Comparison of ENCODE assay signal across 2 cellular contexts in genomic region chr21:43739648-43740435, GRCh38.
TF ChIP-seq lines count a peak whose summit lies in the region.

No MANE protein-coding gene starts in this region.

TF ChIP-seq in GM23338, 12 proteins besides CTCF, POLR2A, EP300 and RAD21:
- TF ChIP-seq ZNF462 (CRISPR knock-in tag; IDR thresholded peaks at IDR 0.05) (no peak), REST (IDR thresholded peaks at IDR 0.05; ENCODE audit: unreplicated experiment) (no peak), EZH2phosphoT487 (IDR thresholded peaks at IDR 0.05; ENCODE audit: unreplicated experiment) (no peak), ZNF114 (CRISPR knock-in tag; IDR thresholded peaks at IDR 0.05) (no peak), ZNF331 (CRISPR knock-in tag; IDR thresholded peaks at IDR 0.05; ENCODE audit: low read depth) (no peak), POLR2AphosphoS5 (IDR thresholded peaks at IDR 0.05; ENCODE audit: low read depth) (no peak), CREB1 (CRISPR knock-in tag; IDR thresholded peaks at IDR 0.05; ENCODE audit: low read depth) (no peak), JUNB (IDR thresholded peaks at IDR 0.05; ENCODE audit: unreplicated experiment) (no peak), NANOG (IDR thresholded peaks at IDR 0.05; ENCODE audit: borderline replicate concordance) (no peak), ETS1 (IDR thresholded peaks at IDR 0.05) (no peak)
TF ChIP-seq in GM23338: peak in this region for 0.

TF ChIP-seq in SK-N-SH, 30 proteins besides CTCF, POLR2A, EP300 and RAD21 (continued from another document):
- TF ChIP-seq REST (IDR thresholded peaks at IDR 0.05; ENCODE audit: low read depth, low read length) = no peak
- no peak for TF ChIP-seq PBX3 (IDR thresholded peaks at IDR 0.05)
- TF ChIP-seq RFX5 (IDR thresholded peaks at IDR 0.05; ENCODE audit: low read length) = no peak
- no peak for TF ChIP-seq MAX (IDR thresholded peaks at IDR 0.05; ENCODE audit: low read depth)
- TF ChIP-seq FOSL2 (IDR thresholded peaks at IDR 0.05; ENCODE audit: borderline replicate concordance, low read depth) = no peak
- TF ChIP-seq GABPA (IDR thresholded peaks at IDR 0.05; ENCODE audit: low read depth) = no peak
- no peak for TF ChIP-seq POLR2AphosphoS5 (IDR thresholded peaks at IDR 0.05; ENCODE audit: low read depth, low read length)
- no peak for TF ChIP-seq TAF1 (IDR thresholded peaks at IDR 0.05; ENCODE audit: borderline replicate concordance, low read depth, low read length)
- no peak for TF ChIP-seq RXRA (IDR thresholded peaks at IDR 0.05; ENCODE audit: borderline replicate concordance, low read depth)
- TF ChIP-seq FOXJ3 (CRISPR knock-in tag; IDR thresholded peaks at IDR 0.05) = no peak
- no peak for TF ChIP-seq ELF1 (IDR thresholded peaks at IDR 0.05)
- no peak for TF ChIP-seq NFIC (IDR thresholded peaks at IDR 0.05; ENCODE audit: borderline replicate concordance)
- TF ChIP-seq TCF12 (IDR thresholded peaks at IDR 0.05) = no peak
- no peak for TF ChIP-seq ZBTB33 (IDR thresholded peaks at IDR 0.05; ENCODE audit: borderline replicate concordance, low read depth)
